In the genomic region with DNA sequence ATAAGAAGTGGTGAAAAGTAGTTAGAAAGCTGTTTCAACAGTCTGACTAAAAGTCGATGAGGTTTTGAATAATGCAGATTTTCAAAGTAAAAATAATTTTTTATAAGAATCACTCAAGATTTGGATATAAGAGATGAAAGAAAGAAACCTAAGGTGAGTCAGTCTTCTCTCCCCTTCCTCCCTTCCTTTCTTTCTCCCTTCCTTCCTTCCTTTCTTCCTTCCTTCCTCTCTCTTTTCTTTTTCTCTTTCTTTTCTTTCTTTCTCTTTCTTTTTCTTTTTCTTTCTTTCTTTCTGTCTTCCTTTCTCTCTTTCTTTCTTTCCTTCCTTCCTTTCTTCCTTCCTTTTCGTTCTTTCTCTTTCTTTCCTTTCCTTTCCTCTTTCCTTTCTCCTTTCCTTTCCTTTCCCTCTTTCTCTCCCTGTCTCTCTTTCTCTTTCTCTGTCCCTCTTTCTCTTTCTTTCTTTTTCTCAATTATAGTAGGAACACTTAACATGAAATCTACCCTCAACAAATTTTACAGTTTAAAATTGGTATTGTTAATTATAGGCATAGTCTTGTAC, we compare ENCODE assay signal across 9 cellular contexts.
"Had no signal": no experiment of that assay in that cellular context is flagged by ENCODE, and none has a peak within 500 bp of the region (broad histone marks: within the 10 kb centered on the region; RNA-seq: fewer than 3 reads in every experiment).

No MANE protein-coding gene starts in this region.

- H2AFZ ChIP-seq: GM23338 had no signal

- H3K4me3 ChIP-seq: GM23338 had no signal

- H3K4me3 Mint-ChIP-seq: GM23338, H9, HFFc6, IgD-negative memory B cell had no signal

- H3K4me2 ChIP-seq: GM23338 had no signal

- FAIRE-seq: H1, H54, HTR-8/SVneo had no signal

- H3K27ac Mint-ChIP-seq: GM23338, H9, HFFc6, IgD-negative memory B cell had no signal

- H3K27me3 Mint-ChIP-seq: IgD-negative memory B cell had no signal

- H3K4me1 Mint-ChIP-seq: GM23338, H9, IgD-negative memory B cell had no signal

- ATAC-seq: GM23338 had no signal

- DNase-seq: H9, HCEC 1CT, HFFc6, KG1 had no signal
